10 cellular contexts compared by ENCODE assay signal in genomic region chr2:70888925-70889715, GRCh38. TPM values are rescaled to one million over a fixed set of nuclear protein-coding genes. Genes with fewer than 3 reads are reported as not detected.
DNase-seq lines count a peak whose midpoint lies in the region; ATAC-seq and TF ChIP-seq lines count a peak whose summit lies in the region.
"Had no signal": no experiment of that assay in that cellular context is flagged by ENCODE, and none has a peak within 500 bp of the region (broad histone marks: within the 10 kb centered on the region; RNA-seq: fewer than 3 reads in every experiment).

No MANE protein-coding gene starts in this region.

- H3K36me3 Mint-ChIP-seq in Calu3 (ENCODE audit: insufficient read depth, unreplicated experiment), result no peaks in the 10 kb centered on the region

- H3K9me3 ChIP-seq in neuron (ENCODE audit: low read length), result no peaks in the 10 kb centered on the region

- H3K4me1 ChIP-seq in neuron (ENCODE audit: insufficient read depth, low read length), result peaks cover 15% of the 10 kb centered on the region

- H3K27me3 Mint-ChIP-seq in Calu3 (ENCODE audit: unreplicated experiment), result peaks cover 93% of the 10 kb centered on the region

- peaks cover 8% of the 10 kb centered on the region for H3K4me1 Mint-ChIP-seq in Calu3 (ENCODE audit: low read depth, unreplicated experiment)

- no peak overlapping the region for H2AFZ ChIP-seq in neuron (ENCODE audit: low read depth, low read length)

- intact Hi-C loops in Calu3 (cut with micrococcal nuclease; ENCODE audit: unreplicated experiment), result no loop called here
- intact Hi-C loops in cardiac septum (cut with DNase I), result no loop called here

- ATAC-seq in GM18861 (IDR thresholded peaks at IDR 0.05; ENCODE audit: unreplicated experiment), result no peak

- H3K27me3 ChIP-seq in neuron (ENCODE audit: insufficient read depth, low read length), result peaks cover 92% of the 10 kb centered on the region

- no peaks in the 10 kb centered on the region for H3K9me3 Mint-ChIP-seq in Calu3 (ENCODE audit: low read depth, unreplicated experiment)

- peak overlapping the region; percentile 52 for H3K4me3 Mint-ChIP-seq in Calu3 (ENCODE audit: low read depth, unreplicated experiment)

- TF ChIP-seq CTCF in Calu3 (IDR thresholded peaks at IDR 0.05; ENCODE audit: unreplicated experiment) (no peak), WI38 (IDR thresholded peaks at IDR 0.05; ENCODE audit: low read depth, low read length) (no peak)

- no TSS peak for BruUV-seq in Calu3 (replicated peaks; lab: Mats Ljungman, UMichigan)

- no peak overlapping the region for H3K27ac Mint-ChIP-seq in Calu3 (ENCODE audit: unreplicated experiment)

- CTCF ChIA-PET in Calu3 (lab: Charles Lee), result interaction anchor here (0.8 kb wide), 1 partner anchor 399 kb away, joined by 3 read pairs; no protein-coding TSS in a partner anchor

- peak overlapping the region; percentile 22 for H3K4me3 ChIP-seq in WI38 (ENCODE audit: low read depth, low read length)
- peak overlapping the region; percentile 73 for H3K4me3 ChIP-seq in neuron (ENCODE audit: low read length)
- H3K4me3 ChIP-seq: SK-N-MC had no signal

- H3K36me3 ChIP-seq in neuron (ENCODE audit: insufficient read depth, low read length), result no peaks in the 10 kb centered on the region

- DNase-seq in Calu3 (no peak), cardiac septum (ENCODE audit: low spot score) (peak; percentile 55), dermis blood vessel endothelial cell (no peak), GDM1 (lab: John Stamatoyannopoulos, UW) (no peak)
- no peak for DNase-seq in activated CD4-positive, CD25-positive, alpha-beta regulatory T cell (lab: John Stamatoyannopoulos, UW)
- DNase-seq: NCI-H1105 treated with DMSO at 0.1 percent for 48 hours had no signal

RNA-seq across cellular contexts. Expression of gene VAX2, which starts 11.3 kb away (rescaled TPM):
- total RNA-seq in Calu3 (2022) (not detected in 2 replicates), cardiac septum (0.27 TPM), dermis blood vessel endothelial cell (0.17 TPM in 1 of 2 replicates, not detected in the other)

RNA-seq across cellular contexts. Expression of gene ATP6V1B1, which starts 46.6 kb away (rescaled TPM):
- total RNA-seq in Calu3 (2022) (not detected in 2 replicates), cardiac septum (0.43 TPM), dermis blood vessel endothelial cell (not detected in 2 replicates)

RNA-seq across cellular contexts. Expression of gene CD207, which starts 53.5 kb away (rescaled TPM):
- total RNA-seq in Calu3 (2022), result not detected in 2 replicates
- total RNA-seq in cardiac septum, result 0.16 TPM
- total RNA-seq in dermis blood vessel endothelial cell, result not detected in 2 replicates
